Comparison of ENCODE assay signal across 8 cellular contexts in the genomic region with DNA sequence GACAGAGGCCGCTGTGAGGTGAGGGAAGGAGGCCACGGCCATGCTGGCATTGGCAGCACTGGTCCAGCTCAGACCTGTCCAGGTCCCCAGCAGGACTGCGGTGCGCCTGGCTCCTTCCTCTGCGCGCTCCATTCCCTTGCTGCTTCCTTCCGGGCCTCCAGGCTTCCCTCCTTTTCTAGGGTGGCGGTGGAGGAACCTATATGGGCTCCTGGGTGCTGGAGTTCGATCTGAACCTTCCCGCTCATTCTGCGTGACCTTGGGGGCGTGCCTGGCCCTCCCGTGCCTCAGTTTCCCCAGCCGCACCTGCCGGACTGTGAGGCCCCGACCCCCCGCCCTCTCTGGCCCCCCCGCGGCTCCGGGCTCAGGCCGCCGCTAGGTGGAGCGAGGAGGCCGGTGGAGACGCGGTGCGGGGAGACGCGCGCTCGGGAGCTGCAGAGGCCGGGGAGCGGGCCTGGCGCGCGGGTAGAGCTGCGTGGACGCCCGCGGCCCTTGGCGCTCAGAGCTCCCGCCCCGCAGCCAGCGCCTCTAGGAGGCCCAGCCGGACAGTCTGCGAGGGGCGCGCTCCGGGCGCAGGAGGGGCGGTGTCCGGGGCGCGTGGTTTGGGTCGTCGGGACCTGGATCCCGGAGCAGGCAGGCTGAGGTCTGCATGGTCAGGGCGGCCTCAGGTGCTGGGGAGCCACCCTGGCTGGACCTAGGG. TPM values are rescaled to one million over a fixed set of nuclear protein-coding genes. Genes with fewer than 3 reads are reported as not detected.
DNase-seq lines count a peak whose midpoint lies in the region; ATAC-seq, FAIRE-seq and TF ChIP-seq lines count a peak whose summit lies in the region.

No MANE protein-coding gene starts in this region.

- H3K27me3 Mint-ChIP-seq in activated CD4-positive, alpha-beta T cell treated with anti-CD3 and anti-CD28 coated beads for 36 hours = peaks cover 20% of the 10 kb centered on the region

- no peak overlapping the region for H2AFZ ChIP-seq in OCI-LY3 (ENCODE audit: low read depth, low read length)
- no peak overlapping the region for H2AFZ ChIP-seq in GM12878 (ENCODE audit: control insufficient read depth, low read depth, low read length)
- no peak overlapping the region for H2AFZ ChIP-seq in smooth muscle cell (ENCODE audit: low read depth)

- RAD21 ChIA-PET in GM12878 (lab: Charles Lee; ENCODE audit: unreplicated experiment) = interaction anchor here (0.6 to 3.2 kb wide), 4 partner anchors 48 to 90 kb away, joined by 5 to 11 read pairs (median 6); no protein-coding TSS in a partner anchor

- peak; percentile 83 for ATAC-seq in activated CD4-positive, alpha-beta T cell treated with anti-CD3 and anti-CD28 coated beads for 36 hours
- peak; percentile 94 for ATAC-seq in GM12878
- no peak for ATAC-seq in HG02938 (IDR thresholded peaks at IDR 0.05; ENCODE audit: unreplicated experiment)
- ATAC-seq in HG03432 (IDR thresholded peaks at IDR 0.05; ENCODE audit: unreplicated experiment) = no peak

- no peak overlapping the region for H3K4me3 ChIP-seq in OCI-LY3 (ENCODE audit: low read length)
- no peak overlapping the region for H3K4me3 ChIP-seq in GM12878
- peak overlapping the region; percentile 35 for H3K4me3 ChIP-seq in iPS-15b (ENCODE audit: low read depth, low read length)
- H3K4me3 ChIP-seq in smooth muscle cell = peak overlapping the region; percentile 41

- TF ChIP-seq CTCF in OCI-LY3 (IDR thresholded peaks at IDR 0.05; ENCODE audit: low read depth, low read length) (peak; percentile 52), GM12878 (IDR thresholded peaks at IDR 0.05 in 2 of 3, conservative IDR thresholded peaks at IDR 0.05 in 1 of 3; ENCODE audit: control insufficient read depth in 2 of 3, extremely low read depth in 1 of 3, insufficient read depth in 1 of 3, low read depth in 3 of 3, low read length in 3 of 3) (peak; percentile 39 to 69 (median 65); a peak in 5 of 6 replicates), smooth muscle cell (IDR thresholded peaks at IDR 0.05; ENCODE audit: borderline replicate concordance, insufficient read depth, poor library complexity, severe bottlenecking) (peak; percentile 58)

- H3K9ac ChIP-seq in OCI-LY3 (ENCODE audit: low read length) = no peak overlapping the region
- no peak overlapping the region for H3K9ac ChIP-seq in GM12878 (ENCODE audit: control insufficient read depth, insufficient read depth, low read length)
- H3K9ac ChIP-seq in iPS-15b (ENCODE audit: low read depth, low read length) = no peak overlapping the region
- H3K9ac ChIP-seq in smooth muscle cell (ENCODE audit: low read depth) = no peak overlapping the region

- TF ChIP-seq EP300 in GM12878 (IDR thresholded peaks at IDR 0.05; ENCODE audit: borderline replicate concordance in 1 of 2, control insufficient read depth in 1 of 2, low read depth in 2 of 2, low read length in 2 of 2) = no peak

- in situ Hi-C loops in GM12878 (cut with MboI) = loop anchor here (5.0 kb wide), 1 partner anchor 57 kb away; no protein-coding TSS in a partner anchor

- intact Hi-C loops in activated CD4-positive, alpha-beta T cell treated with anti-CD3 and anti-CD28 coated beads for 36 hours (cut with DNase I, micrococcal nuclease) = loop anchor here in 1 of 2 experiments (5.0 kb wide), 1 partner anchor 47 kb away; no protein-coding TSS in a partner anchor
- intact Hi-C loops in GM12878 (cut with micrococcal nuclease; ENCODE audit: unreplicated experiment) = loop anchor here (1.0 kb wide), 1 partner anchor 57 kb away; no protein-coding TSS in a partner anchor

- no peak overlapping the region for H3K27ac Mint-ChIP-seq in activated CD4-positive, alpha-beta T cell treated with anti-CD3 and anti-CD28 coated beads for 36 hours

- H3K4me2 ChIP-seq in OCI-LY3 (ENCODE audit: low read length) (no peak overlapping the region), GM12878 (ENCODE audit: control insufficient read depth, insufficient read depth) (peak overlapping the region; percentile 48; the same call in 1 of the 2 replicates), smooth muscle cell (peak overlapping the region; percentile 83)

- SMC1A ChIA-PET in GM12878 (lab: Charles Lee; ENCODE audit: uncharacterized antibody, unreplicated experiment) = interaction anchor here (0.5 to 1.0 kb wide), 2 partner anchors 57 to 60 kb away, joined by 3 to 7 read pairs; no protein-coding TSS in a partner anchor

- TF ChIP-seq RAD21 in GM12878 (IDR thresholded peaks at IDR 0.05; ENCODE audit: insufficient read depth, low read depth, low read length) = peak; percentile 86

- no peaks in the 10 kb centered on the region for H3K36me3 Mint-ChIP-seq in activated CD4-positive, alpha-beta T cell treated with anti-CD3 and anti-CD28 coated beads for 36 hours (ENCODE audit: low read depth)

- TF ChIP-seq POLR2A in GM12878 (IDR thresholded peaks at IDR 0.05; ENCODE audit: low read depth, low read length) = no peak

- H3K4me1 ChIP-seq in OCI-LY3 (ENCODE audit: low read length) (peaks cover 8% of the 10 kb centered on the region; the same call in 1 of the 2 replicates), GM12878 (ENCODE audit: control insufficient read depth, insufficient read depth, low read length) (peaks cover 3% of the 10 kb centered on the region; the same call in 1 of the 2 replicates), iPS-15b (ENCODE audit: control insufficient read depth, insufficient read depth, low read length) (no peaks in the 10 kb centered on the region), smooth muscle cell (ENCODE audit: low read depth) (peaks cover 8% of the 10 kb centered on the region)

- FAIRE-seq in GM12878 (lab: Jason Lieb, UNC) = no peak

- no peaks in the 10 kb centered on the region for H3K9me3 ChIP-seq in OCI-LY3 (ENCODE audit: insufficient read depth, low read length)
- H3K9me3 ChIP-seq in GM12878 (replicated peaks; ENCODE audit: control insufficient read depth, insufficient read depth, low read length) = no peaks in the 10 kb centered on the region
- no peaks in the 10 kb centered on the region for H3K9me3 ChIP-seq in iPS-15b (ENCODE audit: control insufficient read depth, insufficient read depth, low read length)
- no peaks in the 10 kb centered on the region for H3K9me3 ChIP-seq in smooth muscle cell (replicated peaks; ENCODE audit: low read depth)

- peaks cover 18% of the 10 kb centered on the region for H3K27me3 ChIP-seq in OCI-LY3 (ENCODE audit: low read depth, low read length)
- H3K27me3 ChIP-seq in GM12878 (replicated peaks in 1 of 2; ENCODE audit: control insufficient read depth in 2 of 2, insufficient read depth in 2 of 2, low read length in 1 of 2) = no peaks in the 10 kb centered on the region
- peaks cover 5% of the 10 kb centered on the region for H3K27me3 ChIP-seq in iPS-15b (ENCODE audit: control insufficient read depth, insufficient read depth, low read length)
- H3K27me3 ChIP-seq in smooth muscle cell (ENCODE audit: low read depth) = peaks cover 24% of the 10 kb centered on the region

- no peak overlapping the region for H3K4me3 Mint-ChIP-seq in activated CD4-positive, alpha-beta T cell treated with anti-CD3 and anti-CD28 coated beads for 36 hours

- H4K20me1 ChIP-seq in OCI-LY3 (ENCODE audit: insufficient read depth, low read length) = no peaks in the 10 kb centered on the region
- H4K20me1 ChIP-seq in GM12878 (ENCODE audit: control insufficient read depth, insufficient read depth) = no peaks in the 10 kb centered on the region
- H4K20me1 ChIP-seq in smooth muscle cell (ENCODE audit: low read depth) = no peaks in the 10 kb centered on the region

- H3K27ac ChIP-seq in OCI-LY3 (ENCODE audit: low read length) = no peak overlapping the region
- no peak overlapping the region for H3K27ac ChIP-seq in GM12878 (ENCODE audit: control insufficient read depth, insufficient read depth)
- no peak overlapping the region for H3K27ac ChIP-seq in smooth muscle cell (ENCODE audit: low read depth)

- 14% methylated on average over 54 of the region's 58 CpGs for WGBS in GM12878 (ENCODE audit: insufficient coverage, insufficient replicate concordance, low lambda C conversion rate, missing lambda C conversion rate)
- WGBS in smooth muscle cell (ENCODE audit: low lambda C conversion rate) = 27% methylated on average over 35 of the region's 58 CpGs

- no peaks in the 10 kb centered on the region for H3K36me3 ChIP-seq in OCI-LY3 (replicated peaks; ENCODE audit: low read depth, low read length)
- H3K36me3 ChIP-seq in GM12878 (ENCODE audit: control insufficient read depth in 2 of 2, insufficient read depth in 2 of 2, low read length in 1 of 2) = no peaks in the 10 kb centered on the region
- no peaks in the 10 kb centered on the region for H3K36me3 ChIP-seq in iPS-15b (ENCODE audit: control insufficient read depth, insufficient read depth, low read length)
- H3K36me3 ChIP-seq in smooth muscle cell (ENCODE audit: low read depth) = no peaks in the 10 kb centered on the region

- CTCF ChIA-PET in activated CD4-positive, alpha-beta T cell treated with anti-CD3 and anti-CD28 coated beads for 36 hours (lab: Charles Lee) = interaction anchor here (0.5 to 0.7 kb wide), 2 partner anchors 29 to 56 kb away, joined by 3 to 4 read pairs; no protein-coding TSS in a partner anchor
- CTCF ChIA-PET in GM12878 (lab: Yijun Ruan, JAX) = interaction anchor here (0.7 to 5.3 kb wide), 12 partner anchors 11 to 129 kb away, joined by 3 to 42 read pairs (median 3); no protein-coding TSS in a partner anchor

- BruUV-seq in GM12878 (replicated peaks; lab: Mats Ljungman, UMichigan) = no TSS peak

- DNase-seq in activated CD4-positive, alpha-beta T cell treated with anti-CD3 and anti-CD28 coated beads for 36 hours = peak; percentile 65
- no peak for DNase-seq in activated CD4-positive, alpha-beta T cell treated with anti-CD3 and anti-CD28 coated beads for 1 hour
- DNase-seq in GM12878 (ENCODE audit: low read depth, low spot score) (no peak), smooth muscle cell (lab: John Stamatoyannopoulos, UW; ENCODE audit: unreplicated experiment) (peak; percentile 6)

- H3K9me3 Mint-ChIP-seq in activated CD4-positive, alpha-beta T cell treated with anti-CD3 and anti-CD28 coated beads for 36 hours (ENCODE audit: low read depth) = no peaks in the 10 kb centered on the region

- no peaks in the 10 kb centered on the region for H3F3A ChIP-seq in smooth muscle cell (ENCODE audit: low read depth)

- no peaks in the 10 kb centered on the region for H3K79me2 ChIP-seq in OCI-LY3 (ENCODE audit: low read length)
- H3K79me2 ChIP-seq in GM12878 (ENCODE audit: control insufficient read depth, insufficient read depth, low read length) = no peaks in the 10 kb centered on the region
- no peaks in the 10 kb centered on the region for H3K79me2 ChIP-seq in smooth muscle cell (ENCODE audit: low read depth)

- H3K4me1 Mint-ChIP-seq in activated CD4-positive, alpha-beta T cell treated with anti-CD3 and anti-CD28 coated beads for 36 hours = no peaks in the 10 kb centered on the region

- POLR2A ChIA-PET in activated CD4-positive, alpha-beta T cell treated with anti-CD3 and anti-CD28 coated beads for 36 hours (lab: Charles Lee) = no interaction called here
- POLR2A ChIA-PET in GM12878 (lab: Charles Lee) = interaction anchor here (0.6 kb wide), 1 partner anchor 12 kb away, joined by 3 read pairs; no protein-coding TSS in a partner anchor

RNA-seq across cellular contexts. Expression of a gene that starts 29.9 kb away (rescaled TPM):
- total RNA-seq in activated CD4-positive, alpha-beta T cell treated with anti-CD3 and anti-CD28 coated beads for 36 hours = not detected
- total RNA-seq in GM12878 (2013; cell fraction: nucleolus; rRNA removed) = not detected in 2 replicates
- not detected in 2 replicates for total RNA-seq in GM12878 (2014; rRNA removed)
- not detected in 2 replicates for total RNA-seq in GM12878 (2014; rRNA removed; fragmentation: Illumina TruSeq; extraction: Trizol)
- total RNA-seq in GM12878 (2021) = not detected in 2 replicates
- polyA plus RNA-seq in GM12878 (2011; ENCODE audit: low read depth) = not detected
- polyA plus RNA-seq in GM12878 (2011; rRNA removed) = not detected in 2 replicates
- not detected in 2 replicates for polyA plus RNA-seq in GM12878 (2011; cell fraction: cytosol; rRNA removed)
- not detected in 2 replicates for polyA plus RNA-seq in GM12878 (2011; cell fraction: nucleus; rRNA removed)
- polyA plus RNA-seq in GM12878 (2012) = not detected in 2 replicates
- polyA plus RNA-seq in GM12878 (2014; fragmentation: Illumina TruSeq; extraction: Trizol) = not detected in 2 replicates
- not detected for polyA plus RNA-seq in GM12878 (2014; fragmentation: Nextera tagmentation; extraction: Ambion mirVana)
- polyA plus RNA-seq in GM12878 (2014; rRNA removed) = not detected in 2 replicates
- not detected for polyA plus RNA-seq in GM12878 (2016; fragmentation: Nextera tagmentation; extraction: Ambion mirVana)
- polyA minus RNA-seq in GM12878 (2011; rRNA and poly(A)+ RNA removed) = not detected in 2 replicates
- not detected in 2 replicates for polyA minus RNA-seq in GM12878 (2011; cell fraction: cytosol; rRNA and poly(A)+ RNA removed)
- not detected in 2 replicates for polyA minus RNA-seq in GM12878 (2011; cell fraction: nucleus; rRNA and poly(A)+ RNA removed)
- 6.2 and 7.4 TPM in 2 replicates for total RNA-seq in smooth muscle cell
- polyA plus RNA-seq in smooth muscle cell = 0.89 and 1.2 TPM in 2 replicates

RNA-seq across cellular contexts. Expression of a gene that starts 40.3 kb away (rescaled TPM):
- total RNA-seq in activated CD4-positive, alpha-beta T cell treated with anti-CD3 and anti-CD28 coated beads for 36 hours = 10 to 100 TPM; 75.3 to 88.3 TPM
- 15.3 and 16.8 TPM in 2 replicates for total RNA-seq in GM12878 (2013; cell fraction: nucleolus; rRNA removed)
- total RNA-seq in GM12878 (2014; rRNA removed) (52.8 and 57.6 TPM in 2 replicates), GM12878 (2014; rRNA removed; fragmentation: Illumina TruSeq; extraction: Trizol) (15.4 and 18.8 TPM in 2 replicates), GM12878 (2021) (71.8 and 73.0 TPM in 2 replicates), smooth muscle cell (33.4 and 41.5 TPM in 2 replicates)
- 13.7 TPM for polyA plus RNA-seq in GM12878 (2011; ENCODE audit: low read depth)
- polyA plus RNA-seq in GM12878 (2011; rRNA removed) (14.8 and 29.6 TPM in 2 replicates), GM12878 (2014; fragmentation: Illumina TruSeq; extraction: Trizol) (1.1 and 8.1 TPM in 2 replicates), GM12878 (2014; fragmentation: Nextera tagmentation; extraction: Ambion mirVana) (1 to 10 TPM in 1 of 2 experiments, under 1 TPM in 1; 0.89 to 6.9 TPM), GM12878 (2014; rRNA removed) (94.6 and 104 TPM in 2 replicates), GM12878 (2016; fragmentation: Nextera tagmentation; extraction: Ambion mirVana) (10 to 100 TPM; 72.0 to 79.9 TPM), smooth muscle cell (75.6 and 78.1 TPM in 2 replicates)
- polyA plus RNA-seq in GM12878 (2011; cell fraction: cytosol; rRNA removed) = 85.8 and 125 TPM in 2 replicates
- 64.1 and 89.0 TPM in 2 replicates for polyA plus RNA-seq in GM12878 (2011; cell fraction: nucleus; rRNA removed)
- 61.2 and 63.0 TPM in 2 replicates for polyA plus RNA-seq in GM12878 (2012)
- polyA minus RNA-seq in GM12878 (2011; rRNA and poly(A)+ RNA removed) = 10.3 and 34.2 TPM in 2 replicates
- polyA minus RNA-seq in GM12878 (2011; cell fraction: cytosol; rRNA and poly(A)+ RNA removed) = 20.5 and 25.9 TPM in 2 replicates
- 11.1 and 20.1 TPM in 2 replicates for polyA minus RNA-seq in GM12878 (2011; cell fraction: nucleus; rRNA and poly(A)+ RNA removed)

RNA-seq across cellular contexts. Expression of a gene that starts 46.5 kb away (rescaled TPM):
- total RNA-seq in activated CD4-positive, alpha-beta T cell treated with anti-CD3 and anti-CD28 coated beads for 36 hours = 100 to 1,000 TPM; 123 to 188 TPM
- 275 and 320 TPM in 2 replicates for total RNA-seq in GM12878 (2013; cell fraction: nucleolus; rRNA removed)
- 216 and 225 TPM in 2 replicates for total RNA-seq in GM12878 (2014; rRNA removed)
- total RNA-seq in GM12878 (2014; rRNA removed; fragmentation: Illumina TruSeq; extraction: Trizol) = 228 and 243 TPM in 2 replicates
- total RNA-seq in GM12878 (2021) = 264 and 284 TPM in 2 replicates
- polyA plus RNA-seq in GM12878 (2011; ENCODE audit: low read depth) = 115 TPM
- polyA plus RNA-seq in GM12878 (2011; rRNA removed) = 153 and 253 TPM in 2 replicates
- polyA plus RNA-seq in GM12878 (2011; cell fraction: cytosol; rRNA removed) = 253 and 279 TPM in 2 replicates
- 892 and 1,145 TPM in 2 replicates for polyA plus RNA-seq in GM12878 (2011; cell fraction: nucleus; rRNA removed)
- polyA plus RNA-seq in GM12878 (2012) = 254 and 374 TPM in 2 replicates
- polyA plus RNA-seq in GM12878 (2014; fragmentation: Illumina TruSeq; extraction: Trizol) = 152 and 313 TPM in 2 replicates
- 10 to 100 TPM; 27.6 to 52.4 TPM for polyA plus RNA-seq in GM12878 (2014; fragmentation: Nextera tagmentation; extraction: Ambion mirVana)
- 335 and 370 TPM in 2 replicates for polyA plus RNA-seq in GM12878 (2014; rRNA removed)
- polyA plus RNA-seq in GM12878 (2016; fragmentation: Nextera tagmentation; extraction: Ambion mirVana) = 100 to 1,000 TPM; 162 to 166 TPM
- polyA minus RNA-seq in GM12878 (2011; rRNA and poly(A)+ RNA removed) = 50.8 and 65.0 TPM in 2 replicates
- 44.4 and 56.1 TPM in 2 replicates for polyA minus RNA-seq in GM12878 (2011; cell fraction: cytosol; rRNA and poly(A)+ RNA removed)
- 81.2 and 108 TPM in 2 replicates for polyA minus RNA-seq in GM12878 (2011; cell fraction: nucleus; rRNA and poly(A)+ RNA removed)
- total RNA-seq in smooth muscle cell = 119 and 122 TPM in 2 replicates
- polyA plus RNA-seq in smooth muscle cell = 215 and 235 TPM in 2 replicates

Comparison
In these comparisons a context has a peak if more than half of its experiments do, and no peak if none do; other contexts are left out.
1. DNase-seq: peak in activated CD4-positive, alpha-beta T cell treated with anti-CD3 and anti-CD28 coated beads for 36 hours (single experiment) and smooth muscle cell (single experiment); none in activated CD4-positive, alpha-beta T cell treated with anti-CD3 and anti-CD28 coated beads for 1 hour (single experiment) and GM12878 (single experiment).
2. ATAC-seq: peak in activated CD4-positive, alpha-beta T cell treated with anti-CD3 and anti-CD28 coated beads for 36 hours (single experiment) and GM12878 (single experiment); none in HG02938 (single experiment) and HG03432 (single experiment).
3. H3K4me3 ChIP-seq: peak in iPS-15b (single experiment) and smooth muscle cell (single experiment); none in OCI-LY3 (single experiment) and GM12878 (single experiment).
4. Peak in every context shown above with its lines, with median percentiles within 50 percentile points of each other: CTCF ChIP-seq.